In the genomic region with DNA sequence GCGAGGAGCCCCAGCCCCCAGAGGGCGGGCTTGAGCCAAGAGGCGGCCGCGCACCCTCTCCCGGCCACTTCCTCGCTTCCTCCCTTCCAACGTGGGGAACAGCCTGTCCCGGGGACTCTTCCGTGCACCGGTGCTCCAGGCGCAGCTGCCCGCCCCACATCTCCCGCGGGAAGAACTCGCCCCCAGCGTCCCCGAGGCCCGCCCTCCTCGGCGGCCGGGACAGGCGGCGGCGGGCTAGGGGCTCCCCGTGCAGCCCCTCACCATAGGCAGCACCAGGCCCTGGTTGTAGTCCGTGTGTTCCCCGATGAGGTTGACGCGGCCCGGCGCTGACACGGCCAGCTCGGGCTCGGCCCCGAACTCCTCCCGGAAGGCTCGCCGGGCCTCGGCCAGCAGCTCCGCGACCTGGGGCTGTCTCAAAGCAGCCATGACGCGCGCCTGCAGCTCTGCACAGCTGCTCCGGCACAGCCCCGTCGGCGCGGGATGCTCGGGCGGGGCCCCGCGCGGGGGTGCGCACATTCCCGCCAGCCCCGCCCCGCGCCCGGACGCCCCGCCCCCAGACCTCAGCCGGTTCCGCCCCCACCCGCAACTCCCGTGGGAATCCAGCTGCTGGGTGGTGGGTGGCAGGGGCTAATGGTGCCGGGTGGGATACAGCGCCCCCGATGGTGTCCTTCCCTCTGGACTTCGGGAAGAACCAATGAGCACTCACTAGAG, we compare ENCODE assay signal across 8 cellular contexts. TPM values are rescaled to one million over a fixed set of nuclear protein-coding genes. Genes with fewer than 3 reads are reported as not detected.
A peak's percentile ranks its signal among the peaks of the same experiment; 100 is the strongest.
DNase-seq lines count a peak whose midpoint lies in the region; ATAC-seq and TF ChIP-seq lines count a peak whose summit lies in the region.

A gene (minus strand): TSS at position 482 of the 711 bp plus-strand sequence. CDS start 56 bp downstream, at position 426.

- peak within 1 kb of the TSS; percentile 57 for H3K4me3 ChIP-seq in AG09309 (ENCODE audit: control insufficient read depth, low read depth, low read length)
- H3K4me3 ChIP-seq in fibroblast of lung (replicated peaks in 1 of 4; ENCODE audit: control extremely low read depth in 1 of 4, insufficient read depth in 1 of 4, low read depth in 3 of 4, low read length in 4 of 4), result peak within 1 kb of the TSS; percentile 46 to 81 (median 69)

- H3K9me3 ChIP-seq in fibroblast of lung (ENCODE audit: control insufficient read depth, insufficient read depth, low read depth, low read length), result no peaks in the 10 kb centered on the region

- ATAC-seq in GM18861 (IDR thresholded peaks at IDR 0.05; ENCODE audit: unreplicated experiment) (peak; percentile 51), HG03175 (IDR thresholded peaks at IDR 0.05; ENCODE audit: unreplicated experiment) (peak; percentile 80)
- ATAC-seq in activated T-helper 17 cell treated with anti-CD3 and anti-CD28 coated beads, Interleukin-2, amount 50 U/mL, for 72 hours (replicated peaks), result peak; percentile 96
- peak; percentile 91 to 97 for ATAC-seq in natural killer cell treated with Interleukin-12 subunit alpha and Interleukin-12 subunit beta and Interleukin-15 and Interleukin-18, amount 100 ng/mL, for 72 hours

- no peaks in the 10 kb centered on the region for H3K27me3 ChIP-seq in fibroblast of lung (ENCODE audit: control insufficient read depth, insufficient read depth, low read length)

- H3K36me3 Mint-ChIP-seq in activated T-helper 17 cell treated with anti-CD3 and anti-CD28 coated beads, Interleukin-2, amount 50 U/mL, for 72 hours (ENCODE audit: low read depth), result peaks cover 8% of the 10 kb centered on the region
- H3K36me3 Mint-ChIP-seq in natural killer cell treated with Interleukin-12 subunit alpha and Interleukin-12 subunit beta and Interleukin-15 and Interleukin-18, amount 100 ng/mL, for 72 hours, result no peaks in the 10 kb centered on the region

- peak within 1 kb of the TSS; percentile 80 for H3K4me3 Mint-ChIP-seq in activated T-helper 17 cell treated with anti-CD3 and anti-CD28 coated beads, Interleukin-2, amount 50 U/mL, for 72 hours
- peak within 1 kb of the TSS; percentile 77 for H3K4me3 Mint-ChIP-seq in natural killer cell treated with Interleukin-12 subunit alpha and Interleukin-12 subunit beta and Interleukin-15 and Interleukin-18, amount 100 ng/mL, for 72 hours

- no peaks in the 10 kb centered on the region for H3K79me2 ChIP-seq in fibroblast of lung (ENCODE audit: control insufficient read depth, insufficient read depth, low read length)

- H3K9ac ChIP-seq in fibroblast of lung (ENCODE audit: insufficient read depth, low read length), result peak within 1 kb of the TSS; percentile 51

- TF ChIP-seq CTCF in AG09309 (IDR thresholded peaks at IDR 0.05; ENCODE audit: control insufficient read depth, insufficient read depth, low read depth, low read length, missing control alignments) (peak; percentile 74), fibroblast of lung (conservative IDR thresholded peaks at IDR 0.05 in 1 of 2, IDR thresholded peaks at IDR 0.05 in 1 of 2; ENCODE audit: low read depth in 1 of 2, low read length in 2 of 2) (peak in 1 of 2 donors; percentile 7)

- no peaks in the 10 kb centered on the region for H3K9me3 Mint-ChIP-seq in activated T-helper 17 cell treated with anti-CD3 and anti-CD28 coated beads, Interleukin-2, amount 50 U/mL, for 72 hours
- no peaks in the 10 kb centered on the region for H3K9me3 Mint-ChIP-seq in natural killer cell treated with Interleukin-12 subunit alpha and Interleukin-12 subunit beta and Interleukin-15 and Interleukin-18, amount 100 ng/mL, for 72 hours

- H4K20me1 ChIP-seq in fibroblast of lung (ENCODE audit: control insufficient read depth, extremely low read depth, insufficient read depth, low read length), result no peaks in the 10 kb centered on the region

- H3K4me1 ChIP-seq in fibroblast of lung (ENCODE audit: control insufficient read depth, extremely low read depth, insufficient read depth, low read length), result peaks cover 8% of the 10 kb centered on the region

- no peaks in the 10 kb centered on the region for H3K36me3 ChIP-seq in fibroblast of lung (ENCODE audit: control insufficient read depth, insufficient read depth, low read length)

- peak within 1 kb of the TSS; percentile 47 for H3K27ac ChIP-seq in fibroblast of lung (ENCODE audit: insufficient read depth, low read length)
- peak within 1 kb of the TSS; percentile 87 for H3K27ac ChIP-seq in substantia nigra (ENCODE audit: low read depth, low read length, poor library complexity, severe bottlenecking)

- H3K4me1 Mint-ChIP-seq in activated T-helper 17 cell treated with anti-CD3 and anti-CD28 coated beads, Interleukin-2, amount 50 U/mL, for 72 hours, result no peaks in the 10 kb centered on the region
- H3K4me1 Mint-ChIP-seq in natural killer cell treated with Interleukin-12 subunit alpha and Interleukin-12 subunit beta and Interleukin-15 and Interleukin-18, amount 100 ng/mL, for 72 hours (ENCODE audit: low read depth in 2 of 2), result peaks cover 0 to 6% of the 10 kb centered on the region in 2 donors

- DNase-seq in AG09309 (ENCODE audit: low read depth) (no peak), fibroblast of lung (ENCODE audit: low read depth in 2 of 2) (peak; percentile 62 to 64), substantia nigra (lab: John Stamatoyannopoulos, UW) (peak in 41 of 49 donors; percentile 21 to 90 (median 57))
- DNase-seq in natural killer cell treated with Interleukin-12 subunit alpha and Interleukin-12 subunit beta and Interleukin-15 and Interleukin-18, amount 100 ng/mL, for 72 hours (ENCODE audit: low spot score), result peak; percentile 80

- no peaks in the 10 kb centered on the region for H3K27me3 Mint-ChIP-seq in activated T-helper 17 cell treated with anti-CD3 and anti-CD28 coated beads, Interleukin-2, amount 50 U/mL, for 72 hours
- H3K27me3 Mint-ChIP-seq in natural killer cell treated with Interleukin-12 subunit alpha and Interleukin-12 subunit beta and Interleukin-15 and Interleukin-18, amount 100 ng/mL, for 72 hours, result no peaks in the 10 kb centered on the region

- peak within 1 kb of the TSS; percentile 76 for H3K27ac Mint-ChIP-seq in activated T-helper 17 cell treated with anti-CD3 and anti-CD28 coated beads, Interleukin-2, amount 50 U/mL, for 72 hours
- H3K27ac Mint-ChIP-seq in natural killer cell treated with Interleukin-12 subunit alpha and Interleukin-12 subunit beta and Interleukin-15 and Interleukin-18, amount 100 ng/mL, for 72 hours, result peak within 1 kb of the TSS in 1 of 2 donors; percentile 77

- H3K4me2 ChIP-seq in fibroblast of lung (ENCODE audit: extremely low read depth, insufficient read depth, low read length), result peak within 1 kb of the TSS; percentile 64

- H2AFZ ChIP-seq in fibroblast of lung (ENCODE audit: low read length), result peak within 1 kb of the TSS; percentile 80

TF ChIP-seq in PFSK-1, 5 proteins besides CTCF, POLR2A, EP300 and RAD21:
- TF ChIP-seq TAF1 (IDR thresholded peaks at IDR 0.05; ENCODE audit: borderline replicate concordance, insufficient read depth, low read length), result peak; percentile 62; the same call in 1 of the 2 replicates
- TF ChIP-seq FOXP2 (optimal IDR thresholded peaks at IDR 0.05; ENCODE audit: borderline replicate concordance, extremely low read depth, extremely low read length, insufficient read depth), result peak; percentile 60
- TF ChIP-seq POLR2AphosphoS5 (IDR thresholded peaks at IDR 0.05; ENCODE audit: low read depth, low read length), result peak; percentile 58
- TF ChIP-seq, protein P1, sequence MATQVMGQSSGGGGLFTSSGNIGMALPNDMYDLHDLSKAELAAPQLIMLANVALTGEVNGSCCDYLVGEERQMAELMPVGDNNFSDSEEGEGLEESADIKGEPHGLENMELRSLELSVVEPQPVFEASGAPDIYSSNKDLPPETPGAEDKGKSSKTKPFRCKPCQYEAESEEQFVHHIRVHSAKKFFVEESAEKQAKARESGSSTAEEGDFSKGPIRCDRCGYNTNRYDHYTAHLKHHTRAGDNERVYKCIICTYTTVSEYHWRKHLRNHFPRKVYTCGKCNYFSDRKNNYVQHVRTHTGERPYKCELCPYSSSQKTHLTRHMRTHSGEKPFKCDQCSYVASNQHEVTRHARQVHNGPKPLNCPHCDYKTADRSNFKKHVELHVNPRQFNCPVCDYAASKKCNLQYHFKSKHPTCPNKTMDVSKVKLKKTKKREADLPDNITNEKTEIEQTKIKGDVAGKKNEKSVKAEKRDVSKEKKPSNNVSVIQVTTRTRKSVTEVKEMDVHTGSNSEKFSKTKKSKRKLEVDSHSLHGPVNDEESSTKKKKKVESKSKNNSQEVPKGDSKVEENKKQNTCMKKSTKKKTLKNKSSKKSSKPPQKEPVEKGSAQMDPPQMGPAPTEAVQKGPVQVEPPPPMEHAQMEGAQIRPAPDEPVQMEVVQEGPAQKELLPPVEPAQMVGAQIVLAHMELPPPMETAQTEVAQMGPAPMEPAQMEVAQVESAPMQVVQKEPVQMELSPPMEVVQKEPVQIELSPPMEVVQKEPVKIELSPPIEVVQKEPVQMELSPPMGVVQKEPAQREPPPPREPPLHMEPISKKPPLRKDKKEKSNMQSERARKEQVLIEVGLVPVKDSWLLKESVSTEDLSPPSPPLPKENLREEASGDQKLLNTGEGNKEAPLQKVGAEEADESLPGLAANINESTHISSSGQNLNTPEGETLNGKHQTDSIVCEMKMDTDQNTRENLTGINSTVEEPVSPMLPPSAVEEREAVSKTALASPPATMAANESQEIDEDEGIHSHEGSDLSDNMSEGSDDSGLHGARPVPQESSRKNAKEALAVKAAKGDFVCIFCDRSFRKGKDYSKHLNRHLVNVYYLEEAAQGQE (IDR thresholded peaks at IDR 0.05; ENCODE audit: insufficient read depth in 1 of 2, low read depth in 2 of 2, low read length in 2 of 2), result no peak
- peak; percentile 42; the same call in 1 of the 2 replicates for TF ChIP-seq SIN3A (IDR thresholded peaks at IDR 0.05; ENCODE audit: borderline replicate concordance, insufficient read depth, low read length)

RNA-seq across cellular contexts. Expression of the gene that starts here (rescaled TPM):
- polyA plus RNA-seq in PFSK-1 (2012; ENCODE audit: insufficient read length, low read depth), result 233 TPM
- 10 to 100 TPM; 43.4 to 51.4 TPM for total RNA-seq in activated T-helper 17 cell treated with anti-CD3 and anti-CD28 coated beads, Interleukin-2, amount 50 U/mL, for 72 hours
- 36.7 and 62.8 TPM in 2 replicates for total RNA-seq in fibroblast of lung
- polyA plus RNA-seq in fibroblast of lung, result 8.6 and 10.2 TPM in 2 replicates
- 27.6 and 29.4 TPM in 2 replicates for polyA plus RNA-seq in fibroblast of lung (2012)
- polyA minus RNA-seq in fibroblast of lung (ENCODE audit: low replicate concordance), result 8.6 and 15.0 TPM in 2 replicates
- 10 to 100 TPM; 13.7 to 31.1 TPM for total RNA-seq in natural killer cell treated with Interleukin-12 subunit alpha and Interleukin-12 subunit beta and Interleukin-15 and Interleukin-18, amount 100 ng/mL, for 72 hours
